Comparison of ENCODE assay signal across 9 cellular contexts in the genomic region with DNA sequence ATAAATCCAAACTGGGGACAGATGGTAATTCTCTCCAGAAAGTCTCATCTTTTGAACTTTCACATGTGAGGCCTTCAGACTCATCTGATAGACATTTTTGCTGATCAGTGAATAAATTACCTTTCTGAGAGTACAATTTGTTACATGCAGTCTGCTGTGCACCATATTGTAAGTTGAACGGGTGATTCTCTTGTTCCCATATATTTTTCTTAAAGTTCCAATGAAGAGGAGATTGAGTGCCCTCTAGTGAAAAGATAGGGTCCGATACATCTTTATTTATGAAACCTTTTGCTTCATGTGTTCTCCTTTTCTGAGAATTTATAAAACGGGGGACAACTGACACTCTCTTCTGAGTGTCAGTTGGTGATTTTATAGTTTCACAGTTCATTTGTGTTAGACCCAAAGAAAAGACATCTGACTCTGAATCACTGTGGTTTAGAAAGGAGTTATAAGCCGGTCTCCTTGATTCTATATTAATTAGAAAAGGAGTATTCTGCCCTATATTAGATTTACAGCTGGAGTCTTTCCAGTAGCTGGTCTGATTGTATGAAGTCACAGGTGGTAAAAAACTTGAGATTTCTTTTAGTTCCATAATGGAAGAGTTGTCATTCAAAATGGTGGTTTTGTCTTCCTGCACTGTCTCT. TPM values are rescaled to one million over a fixed set of nuclear protein-coding genes. Genes with fewer than 3 reads are reported as not detected.
A peak's percentile ranks its signal among the peaks of the same experiment; 100 is the strongest.
DNase-seq lines count a peak whose midpoint lies in the region; ATAC-seq and TF ChIP-seq lines count a peak whose summit lies in the region.
"Had no signal": no experiment of that assay in that cellular context is flagged by ENCODE, and none has a peak within 500 bp of the region (broad histone marks: within the 10 kb centered on the region; RNA-seq: fewer than 3 reads in every experiment).

No MANE protein-coding gene starts in this region.

- H3K9me3 Mint-ChIP-seq in Calu3 (ENCODE audit: low read depth, unreplicated experiment): no peaks in the 10 kb centered on the region
- no peaks in the 10 kb centered on the region for H3K9me3 Mint-ChIP-seq in stimulated activated naive B cell treated with anti-CD40 and anti-IgM and Interleukin-4, amounts not matched to agents 10 μg/mL and 1 μg/mL and 100 μg/mL, for 72 hours
- no peaks in the 10 kb centered on the region for H3K9me3 Mint-ChIP-seq in activated naive CD4-positive, alpha-beta T cell treated with anti-CD3 and anti-CD28 coated beads, Interleukin-2, amount 10 ng/mL, durations not matched to agents 7 days and 5 days

- H3K27me3 ChIP-seq in RWPE2 (ENCODE audit: insufficient read depth, poor library complexity, severe bottlenecking): no peaks in the 10 kb centered on the region
- H3K27me3 ChIP-seq: neutrophil had no signal

- TF ChIP-seq CTCF in Calu3 (IDR thresholded peaks at IDR 0.05; ENCODE audit: unreplicated experiment) (peak; percentile 33), RWPE2 (IDR thresholded peaks at IDR 0.05; ENCODE audit: poor library complexity, severe bottlenecking) (peak; percentile 83)

- ATAC-seq in RWPE2 (ENCODE audit: low read depth) (peak; percentile 58), GM19023 (IDR thresholded peaks at IDR 0.05; ENCODE audit: unreplicated experiment) (no peak)
- ATAC-seq in stimulated activated naive B cell treated with anti-CD40 and anti-IgM and Interleukin-4, amounts not matched to agents 10 μg/mL and 1 μg/mL and 100 μg/mL, for 72 hours (replicated peaks): no peak

- H3K4me3 ChIP-seq in RWPE2 (ENCODE audit: severe bottlenecking): no peak overlapping the region

- H3K27me3 Mint-ChIP-seq in Calu3 (ENCODE audit: unreplicated experiment): no peaks in the 10 kb centered on the region
- no peaks in the 10 kb centered on the region for H3K27me3 Mint-ChIP-seq in stimulated activated naive B cell treated with anti-CD40 and anti-IgM and Interleukin-4, amounts not matched to agents 10 μg/mL and 1 μg/mL and 100 μg/mL, for 72 hours
- H3K27me3 Mint-ChIP-seq in activated naive CD4-positive, alpha-beta T cell treated with anti-CD3 and anti-CD28 coated beads, Interleukin-2, amount 10 ng/mL, durations not matched to agents 7 days and 5 days: no peaks in the 10 kb centered on the region

- no peaks in the 10 kb centered on the region for H3K9me3 ChIP-seq in RWPE2 (ENCODE audit: severe bottlenecking)
- H3K9me3 ChIP-seq: neutrophil had no signal

- BruUV-seq in Calu3 (replicated peaks; lab: Mats Ljungman, UMichigan): no TSS peak

- intact Hi-C loops in Calu3 (cut with micrococcal nuclease; ENCODE audit: unreplicated experiment): loop anchor here (5.0 kb wide), 1 partner anchor 95 kb away; the partner anchor contains the start of gene PTGR1

- H3K4me1 Mint-ChIP-seq in Calu3 (ENCODE audit: low read depth, unreplicated experiment): no peaks in the 10 kb centered on the region
- H3K4me1 Mint-ChIP-seq in stimulated activated naive B cell treated with anti-CD40 and anti-IgM and Interleukin-4, amounts not matched to agents 10 μg/mL and 1 μg/mL and 100 μg/mL, for 72 hours: peaks cover 0 to 5% of the 10 kb centered on the region in 2 donors
- H3K4me1 Mint-ChIP-seq in activated naive CD4-positive, alpha-beta T cell treated with anti-CD3 and anti-CD28 coated beads, Interleukin-2, amount 10 ng/mL, durations not matched to agents 7 days and 5 days: peaks cover 2% of the 10 kb centered on the region

- DNase-seq in Calu3: no peak
- peak; percentile 63 for DNase-seq in HT-29 (ENCODE audit: low spot score)
- no peak for DNase-seq in RWPE2 (ENCODE audit: low spot score)
- peak; percentile 20 for DNase-seq in globus pallidus (ENCODE audit: low spot score)
- DNase-seq in activated CD8-positive, alpha-beta memory T cell treated with anti-CD3 and anti-CD28 coated beads for 24 hours: no peak
- DNase-seq in stimulated activated naive B cell treated with anti-CD40 and anti-IgM and Interleukin-4, amounts not matched to agents 10 μg/mL and 1 μg/mL and 100 μg/mL, for 72 hours: no peak
- no peak for DNase-seq in activated naive CD4-positive, alpha-beta T cell treated with anti-CD3 and anti-CD28 coated beads, Interleukin-2, amount 10 ng/mL, durations not matched to agents 7 days and 5 days

- CTCF ChIA-PET in Calu3 (lab: Charles Lee): no interaction called here
- CTCF ChIA-PET in activated naive CD4-positive, alpha-beta T cell treated with anti-CD3 and anti-CD28 coated beads, Interleukin-2, amount 10 ng/mL, durations not matched to agents 7 days and 5 days (lab: Charles Lee): interaction anchor here (3.6 kb wide), 1 partner anchor 94 kb away, joined by 26 read pairs; no protein-coding TSS in a partner anchor

- H3K4me3 Mint-ChIP-seq in Calu3 (ENCODE audit: low read depth, unreplicated experiment): no peak overlapping the region
- H3K4me3 Mint-ChIP-seq in stimulated activated naive B cell treated with anti-CD40 and anti-IgM and Interleukin-4, amounts not matched to agents 10 μg/mL and 1 μg/mL and 100 μg/mL, for 72 hours: no peak overlapping the region
- H3K4me3 Mint-ChIP-seq in activated naive CD4-positive, alpha-beta T cell treated with anti-CD3 and anti-CD28 coated beads, Interleukin-2, amount 10 ng/mL, durations not matched to agents 7 days and 5 days: no peak overlapping the region

- no peak overlapping the region for H3K27ac ChIP-seq in RWPE2 (ENCODE audit: poor library complexity, severe bottlenecking)
- H3K27ac ChIP-seq: neutrophil had no signal

- no peak overlapping the region for H3K27ac Mint-ChIP-seq in Calu3 (ENCODE audit: unreplicated experiment)
- H3K27ac Mint-ChIP-seq in stimulated activated naive B cell treated with anti-CD40 and anti-IgM and Interleukin-4, amounts not matched to agents 10 μg/mL and 1 μg/mL and 100 μg/mL, for 72 hours: no peak overlapping the region
- H3K27ac Mint-ChIP-seq in activated naive CD4-positive, alpha-beta T cell treated with anti-CD3 and anti-CD28 coated beads, Interleukin-2, amount 10 ng/mL, durations not matched to agents 7 days and 5 days: no peak overlapping the region

- peaks cover 7% of the 10 kb centered on the region for H3K4me1 ChIP-seq in RWPE2 (ENCODE audit: insufficient read depth, poor library complexity, severe bottlenecking)

- H3K36me3 ChIP-seq in RWPE2 (ENCODE audit: low read depth): no peaks in the 10 kb centered on the region
- H3K36me3 ChIP-seq: neutrophil had no signal

- no peaks in the 10 kb centered on the region for H3K36me3 Mint-ChIP-seq in Calu3 (ENCODE audit: insufficient read depth, unreplicated experiment)
- H3K36me3 Mint-ChIP-seq in stimulated activated naive B cell treated with anti-CD40 and anti-IgM and Interleukin-4, amounts not matched to agents 10 μg/mL and 1 μg/mL and 100 μg/mL, for 72 hours: peaks cover under 1 to 2% of the 10 kb centered on the region in 2 donors
- H3K36me3 Mint-ChIP-seq in activated naive CD4-positive, alpha-beta T cell treated with anti-CD3 and anti-CD28 coated beads, Interleukin-2, amount 10 ng/mL, durations not matched to agents 7 days and 5 days: peaks cover 1% of the 10 kb centered on the region

RNA-seq across cellular contexts. Expression of gene GNG10, which starts 30.4 kb away (rescaled TPM):
- total RNA-seq in Calu3 (2022): 17.8 and 21.5 TPM in 2 replicates
- total RNA-seq in HT-29 (2014; rRNA removed; shearing (Covaris generic)): 8.6 and 13.7 TPM in 2 replicates

Comparison
In these comparisons a context has a peak if more than half of its experiments do, and no peak if none do; other contexts are left out.
1. DNase-seq: peak in HT-29 (single experiment) and globus pallidus (single experiment); none in Calu3 (single experiment), RWPE2 (single experiment), activated CD8-positive, alpha-beta memory T cell treated with anti-CD3 and anti-CD28 coated beads for 24 hours (single experiment), stimulated activated naive B cell treated with anti-CD40 and anti-IgM and Interleukin-4, amounts not matched to agents 10 μg/mL and 1 μg/mL and 100 μg/mL, for 72 hours (single experiment) and activated naive CD4-positive, alpha-beta T cell treated with anti-CD3 and anti-CD28 coated beads, Interleukin-2, amount 10 ng/mL, durations not matched to agents 7 days and 5 days (single experiment).